ENCODE assay signal across 16 cellular contexts in genomic region chr11:44708523-44709280, GRCh38.
"Had no signal": no experiment of that assay in that cellular context is flagged by ENCODE, and none has a peak within 500 bp of the region (broad histone marks: within the 10 kb centered on the region; RNA-seq: fewer than 3 reads in every experiment).

No MANE protein-coding gene starts in this region.

- FAIRE-seq: islet of Langerhans had no signal

- H3K4me3 ChIP-seq: adrenal gland, cardiac muscle cell, dorsolateral prefrontal cortex, left ventricle myocardium inferior, ovary had no signal

- H3K27ac Mint-ChIP-seq: activated naive CD4-positive, alpha-beta T cell treated with anti-CD3 and anti-CD28 coated beads, Interleukin-2, amount 50 U/mL, for 24 hours; endodermal cell; nephron progenitor cell; stimulated activated naive CD8-positive, alpha-beta T cell treated with anti-CD3 and anti-CD28 coated beads, Interleukin-15, Interleukin-2, amounts not matched to agents 100 ng/mL and 50 ng/mL, for 24 hours; type B pancreatic cell had no signal

- H3K4me1 ChIP-seq: left ventricle myocardium inferior had no signal

- H3K4me3 Mint-ChIP-seq: activated naive CD4-positive, alpha-beta T cell treated with anti-CD3 and anti-CD28 coated beads, Interleukin-2, amount 50 U/mL, for 24 hours; endodermal cell; nephron progenitor cell; stimulated activated naive CD8-positive, alpha-beta T cell treated with anti-CD3 and anti-CD28 coated beads, Interleukin-15, Interleukin-2, amounts not matched to agents 100 ng/mL and 50 ng/mL, for 24 hours; type B pancreatic cell had no signal

- DNase-seq: activated CD4-positive, alpha-beta T cell treated with anti-CD3 and anti-CD28 coated beads for 1 hour; activated CD4-positive, alpha-beta T cell treated with anti-CD3 and anti-CD28 coated beads, Interleukin-2, amount 50 U/mL, for 48 hours; activated effector memory CD4-positive, alpha-beta T cell treated with anti-CD3 and anti-CD28 coated beads, Interleukin-2, amount 50 U/mL, for 16 hours; dorsolateral prefrontal cortex; endodermal cell; left ventricle myocardium inferior; nephron progenitor cell; ovary; SW 1271; T-helper 9 cell had no signal

- H3K27me3 ChIP-seq: adrenal gland, cardiac muscle cell, dorsolateral prefrontal cortex, ovary had no signal

- H3K36me3 Mint-ChIP-seq: activated naive CD4-positive, alpha-beta T cell treated with anti-CD3 and anti-CD28 coated beads, Interleukin-2, amount 50 U/mL, for 24 hours; type B pancreatic cell had no signal

- H3K36me3 ChIP-seq: adrenal gland, cardiac muscle cell, left ventricle myocardium inferior, ovary had no signal

- H3K27ac ChIP-seq: cardiac muscle cell, left ventricle myocardium inferior, ovary had no signal

- H3K9me3 Mint-ChIP-seq: activated naive CD4-positive, alpha-beta T cell treated with anti-CD3 and anti-CD28 coated beads, Interleukin-2, amount 50 U/mL, for 24 hours had no signal

- H3K27me3 Mint-ChIP-seq: activated naive CD4-positive, alpha-beta T cell treated with anti-CD3 and anti-CD28 coated beads, Interleukin-2, amount 50 U/mL, for 24 hours had no signal

- H3K9me3 ChIP-seq: adrenal gland, ovary had no signal
